In the genomic region with DNA sequence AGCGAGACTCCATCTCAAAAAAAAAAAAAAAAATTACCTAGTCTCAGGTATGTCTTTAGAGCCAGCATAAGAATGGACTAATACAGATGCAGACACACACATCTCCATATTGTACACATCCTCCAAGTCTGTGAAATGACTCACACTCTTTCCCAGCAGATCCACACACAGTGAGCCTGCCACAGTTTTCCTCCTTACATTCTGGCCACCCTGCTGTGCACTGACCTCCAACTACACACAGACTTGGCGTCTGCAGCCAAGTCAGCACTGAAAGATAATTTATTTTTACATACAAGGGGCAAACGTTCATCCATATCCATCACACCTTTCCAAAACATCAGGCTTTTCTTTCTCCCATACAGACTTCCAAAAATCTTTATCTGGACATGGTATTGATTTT, we compare ENCODE assay signal across 1 cellular context.
TF ChIP-seq lines count a peak whose summit lies in the region.

No MANE protein-coding gene starts in this region.

TF ChIP-seq in HepG2, 621 proteins besides CTCF, POLR2A, EP300 and RAD21 (continued from another document):
- TF ChIP-seq, protein P1, sequence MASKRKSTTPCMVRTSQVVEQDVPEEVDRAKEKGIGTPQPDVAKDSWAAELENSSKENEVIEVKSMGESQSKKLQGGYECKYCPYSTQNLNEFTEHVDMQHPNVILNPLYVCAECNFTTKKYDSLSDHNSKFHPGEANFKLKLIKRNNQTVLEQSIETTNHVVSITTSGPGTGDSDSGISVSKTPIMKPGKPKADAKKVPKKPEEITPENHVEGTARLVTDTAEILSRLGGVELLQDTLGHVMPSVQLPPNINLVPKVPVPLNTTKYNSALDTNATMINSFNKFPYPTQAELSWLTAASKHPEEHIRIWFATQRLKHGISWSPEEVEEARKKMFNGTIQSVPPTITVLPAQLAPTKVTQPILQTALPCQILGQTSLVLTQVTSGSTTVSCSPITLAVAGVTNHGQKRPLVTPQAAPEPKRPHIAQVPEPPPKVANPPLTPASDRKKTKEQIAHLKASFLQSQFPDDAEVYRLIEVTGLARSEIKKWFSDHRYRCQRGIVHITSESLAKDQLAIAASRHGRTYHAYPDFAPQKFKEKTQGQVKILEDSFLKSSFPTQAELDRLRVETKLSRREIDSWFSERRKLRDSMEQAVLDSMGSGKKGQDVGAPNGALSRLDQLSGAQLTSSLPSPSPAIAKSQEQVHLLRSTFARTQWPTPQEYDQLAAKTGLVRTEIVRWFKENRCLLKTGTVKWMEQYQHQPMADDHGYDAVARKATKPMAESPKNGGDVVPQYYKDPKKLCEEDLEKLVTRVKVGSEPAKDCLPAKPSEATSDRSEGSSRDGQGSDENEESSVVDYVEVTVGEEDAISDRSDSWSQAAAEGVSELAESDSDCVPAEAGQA (IDR thresholded peaks at IDR 0.05; ENCODE audit: low read depth): no peak
- TF ChIP-seq, protein P1 (CRISPR knock-in tag; IDR thresholded peaks at IDR 0.05; ENCODE audit: borderline replicate concordance): no peak
- TF ChIP-seq, protein P2, sequence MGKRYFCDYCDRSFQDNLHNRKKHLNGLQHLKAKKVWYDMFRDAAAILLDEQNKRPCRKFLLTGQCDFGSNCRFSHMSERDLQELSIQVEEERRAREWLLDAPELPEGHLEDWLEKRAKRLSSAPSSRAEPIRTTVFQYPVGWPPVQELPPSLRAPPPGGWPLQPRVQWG (CRISPR knock-in tag; IDR thresholded peaks at IDR 0.05; ENCODE audit: borderline replicate concordance, low read depth): no peak
